18 cellular contexts compared by ENCODE assay signal in the genomic region with DNA sequence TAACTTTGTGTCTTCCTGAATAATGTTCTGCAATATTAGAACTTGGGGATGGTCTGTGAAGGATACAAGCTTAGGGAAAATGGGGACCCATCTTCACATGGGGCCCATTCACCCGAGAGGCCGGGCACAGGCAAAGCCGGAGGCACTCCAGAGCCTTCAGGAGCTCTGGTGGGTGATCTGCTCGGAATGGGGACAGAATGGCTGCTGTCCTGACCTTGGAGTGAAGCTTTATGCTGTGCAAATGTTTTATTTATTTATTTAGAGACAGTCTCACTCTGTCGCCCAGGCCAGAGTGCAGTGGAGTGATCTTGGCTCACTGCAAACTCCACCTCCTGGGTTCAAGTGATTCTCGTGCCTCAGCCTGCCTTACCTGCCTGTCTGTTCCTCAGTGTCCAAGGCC.
"Had no signal": no experiment of that assay in that cellular context is flagged by ENCODE, and none has a peak within 500 bp of the region (broad histone marks: within the 10 kb centered on the region; RNA-seq: fewer than 3 reads in every experiment).

No MANE protein-coding gene starts in this region.

- DNase-seq: effector memory CD4-positive, alpha-beta T cell; islet precursor cell; mesendoderm; naive B cell; ovary; sigmoid colon; stimulated activated CD4-positive, alpha-beta T cell treated with anti-CD3 and anti-CD28 coated beads, Interleukin-2, amount 100 ng/mL, for 24 hours; stimulated activated CD4-positive, alpha-beta T cell treated with anti-CD3 and anti-CD28 coated beads, Interleukin-4, amount 100 ng/mL, for 4 hours; stimulated activated naive B cell treated with anti-CD40 and anti-IgM and Interleukin-4, amounts not matched to agents 10 μg/mL and 1 μg/mL and 100 μg/mL, for 72 hours; stimulated activated naive CD8-positive, alpha-beta T cell treated with anti-CD3 and anti-CD28 coated beads, Interleukin-15, amount 100 ng/mL, for 72 hours; testis; upper lobe of right lung had no signal

- H3K36me3 ChIP-seq: ovary had no signal

- H3K9me3 ChIP-seq: ovary, sigmoid colon, testis, tibial nerve, upper lobe of right lung, vagina had no signal

- H3K4me1 Mint-ChIP-seq: neural crest cell had no signal

- H3K9me3 Mint-ChIP-seq: neural crest cell; stimulated activated naive CD8-positive, alpha-beta T cell treated with anti-CD3 and anti-CD28 coated beads, Interleukin-15, amount 100 ng/mL, for 72 hours had no signal

- H3K27me3 ChIP-seq: ovary, sigmoid colon, testis, tibial nerve, upper lobe of right lung, vagina had no signal

- H3K4me3 ChIP-seq: ovary, sigmoid colon, skin epidermis, tibial nerve, upper lobe of right lung, vagina had no signal

- H3K4me1 ChIP-seq: sigmoid colon, testis, tibial nerve, upper lobe of right lung, vagina had no signal

- H3K4me3 Mint-ChIP-seq: naive B cell; neural crest cell; stimulated activated naive B cell treated with anti-CD40 and anti-IgM and Interleukin-4, amounts not matched to agents 10 μg/mL and 1 μg/mL and 100 μg/mL, for 72 hours; stimulated activated naive CD8-positive, alpha-beta T cell treated with anti-CD3 and anti-CD28 coated beads, Interleukin-15, amount 100 ng/mL, for 72 hours had no signal

- H3K27ac ChIP-seq: ovary, sigmoid colon, skin epidermis, testis, tibial nerve, upper lobe of right lung, vagina had no signal

- ATAC-seq: esophagus mucosa; stimulated activated naive B cell treated with anti-CD40 and anti-IgM and Interleukin-4, amounts not matched to agents 10 μg/mL and 1 μg/mL and 100 μg/mL, for 72 hours; stimulated activated naive CD8-positive, alpha-beta T cell treated with anti-CD3 and anti-CD28 coated beads, Interleukin-15, amount 100 ng/mL, for 72 hours had no signal

- H3K27me3 Mint-ChIP-seq: naive B cell; progenitor cell of endocrine pancreas; stimulated activated naive B cell treated with anti-CD40 and anti-IgM and Interleukin-4, amounts not matched to agents 10 μg/mL and 1 μg/mL and 100 μg/mL, for 72 hours; stimulated activated naive CD8-positive, alpha-beta T cell treated with anti-CD3 and anti-CD28 coated beads, Interleukin-15, amount 100 ng/mL, for 72 hours had no signal

- H3K27ac Mint-ChIP-seq: progenitor cell of endocrine pancreas; stimulated activated naive B cell treated with anti-CD40 and anti-IgM and Interleukin-4, amounts not matched to agents 10 μg/mL and 1 μg/mL and 100 μg/mL, for 72 hours; stimulated activated naive CD8-positive, alpha-beta T cell treated with anti-CD3 and anti-CD28 coated beads, Interleukin-15, amount 100 ng/mL, for 72 hours had no signal
